Comparison of ENCODE assay signal across 22 cellular contexts in genomic region chr2:21024722-21025389, GRCh38. TPM values are rescaled to one million over a fixed set of nuclear protein-coding genes. Genes with fewer than 3 reads are reported as not detected.
"Had no signal": no experiment of that assay in that cellular context is flagged by ENCODE, and none has a peak within 500 bp of the region (broad histone marks: within the 10 kb centered on the region; RNA-seq: fewer than 3 reads in every experiment).

No MANE protein-coding gene starts in this region.

- H3K27ac Mint-ChIP-seq: IgD-negative memory B cell had no signal

- H3K36me3 Mint-ChIP-seq: IgD-negative memory B cell had no signal

- H3K9ac ChIP-seq: KMS-11, SK-N-SH had no signal

- H3K27ac ChIP-seq: KMS-11, RWPE1 had no signal

- H3K4me3 ChIP-seq: K562 had no signal

- ATAC-seq: K562 had no signal

- H3K9me3 ChIP-seq: SK-N-SH had no signal

- DNase-seq: Kasumi-1, MM.1S, NCI-H1092 treated with DMSO at 0.1 percent for 48 hours, NCI-H1436 treated with DMSO at 0.1 percent for 48 hours, NCI-H1694, NCI-H187 treated with DMSO at 0.1 percent for 48 hours, NCI-H2029 treated with DMSO at 0.1 percent for 48 hours, NCI-H2171 treated with DMSO at 0.1 percent for 48 hours, NCI-H345, NCI-H446 treated with DMSO at 0.1 percent for 48 hours, NCI-H524, NCI-H526 treated with DMSO at 0.1 percent for 48 hours, NCI-H774, SHP77, SK-N-SH, SW 1271 had no signal

- H3K4me2 ChIP-seq: KMS-11, SK-N-SH had no signal

- H3K4me3 Mint-ChIP-seq: IgD-negative memory B cell had no signal

- H3K9me3 Mint-ChIP-seq: IgD-negative memory B cell had no signal

- H3K4me1 Mint-ChIP-seq: IgD-negative memory B cell had no signal

RNA-seq across cellular contexts. Expression of gene APOB, which starts 19.0 kb away (rescaled TPM):
- total RNA-seq: M059J, SK-MEL-5 had no signal
